Comparison of ENCODE assay signal across 1 cellular context in genomic region chr2:134917958-134918517, GRCh38.
TF ChIP-seq lines count a peak whose summit lies in the region.

No MANE protein-coding gene starts in this region.

TF ChIP-seq in K562, 482 proteins besides CTCF, POLR2A, EP300 and RAD21 (continued from another document and continues in another):
- no peak for TF ChIP-seq ZBTB5 (IDR thresholded peaks at IDR 0.05)
- TF ChIP-seq KLF16 (IDR thresholded peaks at IDR 0.05) = no peak
- peak; percentile 42 to 70; a peak in 2 of 4 replicates for TF ChIP-seq NONO (IDR thresholded peaks at IDR 0.05; ENCODE audit: low read depth in 2 of 2, low read length in 1 of 2)
- no peak for TF ChIP-seq NR0B1 (IDR thresholded peaks at IDR 0.05; ENCODE audit: partially characterized antibody)
- TF ChIP-seq POLR2AphosphoS5 (IDR thresholded peaks at IDR 0.05; ENCODE audit: control insufficient read depth, insufficient read depth, low read depth, low read length) = peak; percentile 77
- no peak for TF ChIP-seq ZSCAN29 (IDR thresholded peaks at IDR 0.05)
- no peak for TF ChIP-seq PTRF (tag; IDR thresholded peaks at IDR 0.05)
- TF ChIP-seq, protein P1, sequence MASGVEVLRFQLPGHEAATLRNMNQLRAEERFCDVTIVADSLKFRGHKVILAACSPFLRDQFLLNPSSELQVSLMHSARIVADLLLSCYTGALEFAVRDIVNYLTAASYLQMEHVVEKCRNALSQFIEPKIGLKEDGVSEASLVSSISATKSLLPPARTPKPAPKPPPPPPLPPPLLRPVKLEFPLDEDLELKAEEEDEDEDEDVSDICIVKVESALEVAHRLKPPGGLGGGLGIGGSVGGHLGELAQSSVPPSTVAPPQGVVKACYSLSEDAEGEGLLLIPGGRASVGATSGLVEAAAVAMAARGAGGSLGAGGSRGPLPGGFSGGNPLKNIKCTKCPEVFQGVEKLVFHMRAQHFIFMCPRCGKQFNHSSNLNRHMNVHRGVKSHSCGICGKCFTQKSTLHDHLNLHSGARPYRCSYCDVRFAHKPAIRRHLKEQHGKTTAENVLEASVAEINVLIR (CRISPR knock-in tag; IDR thresholded peaks at IDR 0.05) = no peak
- TF ChIP-seq ZNF239 (CRISPR knock-in tag; IDR thresholded peaks at IDR 0.05) = no peak
- no peak for TF ChIP-seq ZNF23 (CRISPR knock-in tag; IDR thresholded peaks at IDR 0.05)
- TF ChIP-seq, protein P2, sequence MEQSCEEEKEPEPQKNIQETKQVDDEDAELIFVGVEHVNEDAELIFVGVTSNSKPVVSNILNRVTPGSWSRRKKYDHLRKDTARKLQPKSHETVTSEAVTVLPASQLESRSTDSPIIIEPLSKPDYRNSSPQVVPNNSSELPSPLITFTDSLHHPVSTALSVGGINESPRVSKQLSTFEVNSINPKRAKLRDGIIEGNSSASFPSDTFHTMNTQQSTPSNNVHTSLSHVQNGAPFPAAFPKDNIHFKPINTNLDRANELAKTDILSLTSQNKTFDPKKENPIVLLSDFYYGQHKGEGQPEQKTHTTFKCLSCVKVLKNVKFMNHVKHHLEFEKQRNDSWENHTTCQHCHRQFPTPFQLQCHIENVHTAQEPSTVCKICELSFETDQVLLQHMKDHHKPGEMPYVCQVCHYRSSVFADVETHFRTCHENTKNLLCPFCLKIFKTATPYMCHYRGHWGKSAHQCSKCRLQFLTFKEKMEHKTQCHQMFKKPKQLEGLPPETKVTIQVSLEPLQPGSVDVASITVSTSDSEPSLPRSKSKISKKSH (CRISPR knock-in tag; IDR thresholded peaks at IDR 0.05) = no peak
- no peak for TF ChIP-seq DACH1 (IDR thresholded peaks at IDR 0.05; ENCODE audit: partially characterized antibody)
- TF ChIP-seq, protein P3, sequence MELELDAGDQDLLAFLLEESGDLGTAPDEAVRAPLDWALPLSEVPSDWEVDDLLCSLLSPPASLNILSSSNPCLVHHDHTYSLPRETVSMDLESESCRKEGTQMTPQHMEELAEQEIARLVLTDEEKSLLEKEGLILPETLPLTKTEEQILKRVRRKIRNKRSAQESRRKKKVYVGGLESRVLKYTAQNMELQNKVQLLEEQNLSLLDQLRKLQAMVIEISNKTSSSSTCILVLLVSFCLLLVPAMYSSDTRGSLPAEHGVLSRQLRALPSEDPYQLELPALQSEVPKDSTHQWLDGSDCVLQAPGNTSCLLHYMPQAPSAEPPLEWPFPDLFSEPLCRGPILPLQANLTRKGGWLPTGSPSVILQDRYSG (tag; conservative IDR thresholded peaks at IDR 0.05; ENCODE audit: low read depth) = no peak
- no peak for TF ChIP-seq CREBBP (IDR thresholded peaks at IDR 0.05; ENCODE audit: low read depth, low read length)
- TF ChIP-seq ZBTB17 (CRISPR knock-in tag; IDR thresholded peaks at IDR 0.05) = no peak
- TF ChIP-seq HEY1 (CRISPR knock-in tag; IDR thresholded peaks at IDR 0.05; ENCODE audit: borderline replicate concordance) = no peak
- TF ChIP-seq CCAR2 (IDR thresholded peaks at IDR 0.05; ENCODE audit: low read depth, low read length) = no peak
- TF ChIP-seq MTA2 (IDR thresholded peaks at IDR 0.05; ENCODE audit: low read depth) = no peak
- no peak for TF ChIP-seq ELF2 (CRISPR knock-in tag; IDR thresholded peaks at IDR 0.05)
- no peak for TF ChIP-seq RFX1 (IDR thresholded peaks at IDR 0.05)
- no peak for TF ChIP-seq ZNF668 (CRISPR knock-in tag; IDR thresholded peaks at IDR 0.05)
- TF ChIP-seq ZNF12 (CRISPR knock-in tag; IDR thresholded peaks at IDR 0.05) = no peak
- no peak for TF ChIP-seq SLC30A9 (CRISPR knock-in tag; IDR thresholded peaks at IDR 0.05)
- no peak for TF ChIP-seq BRF1 (IDR thresholded peaks at IDR 0.05; ENCODE audit: borderline replicate concordance, extremely low read depth, insufficient read length)
- TF ChIP-seq ZC3H4 (CRISPR knock-in tag; IDR thresholded peaks at IDR 0.05; ENCODE audit: borderline replicate concordance) = no peak
- peak; percentile 76 for TF ChIP-seq TBP (optimal IDR thresholded peaks at IDR 0.05; ENCODE audit: low read depth, low read length)
- TF ChIP-seq, protein P4, sequence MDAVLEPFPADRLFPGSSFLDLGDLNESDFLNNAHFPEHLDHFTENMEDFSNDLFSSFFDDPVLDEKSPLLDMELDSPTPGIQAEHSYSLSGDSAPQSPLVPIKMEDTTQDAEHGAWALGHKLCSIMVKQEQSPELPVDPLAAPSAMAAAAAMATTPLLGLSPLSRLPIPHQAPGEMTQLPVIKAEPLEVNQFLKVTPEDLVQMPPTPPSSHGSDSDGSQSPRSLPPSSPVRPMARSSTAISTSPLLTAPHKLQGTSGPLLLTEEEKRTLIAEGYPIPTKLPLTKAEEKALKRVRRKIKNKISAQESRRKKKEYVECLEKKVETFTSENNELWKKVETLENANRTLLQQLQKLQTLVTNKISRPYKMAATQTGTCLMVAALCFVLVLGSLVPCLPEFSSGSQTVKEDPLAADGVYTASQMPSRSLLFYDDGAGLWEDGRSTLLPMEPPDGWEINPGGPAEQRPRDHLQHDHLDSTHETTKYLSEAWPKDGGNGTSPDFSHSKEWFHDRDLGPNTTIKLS (IDR thresholded peaks at IDR 0.05; ENCODE audit: borderline replicate concordance, low read depth) = peak; percentile 75
- TF ChIP-seq ZNF830 (CRISPR knock-in tag; IDR thresholded peaks at IDR 0.05) = no peak
- TF ChIP-seq, protein P5, sequence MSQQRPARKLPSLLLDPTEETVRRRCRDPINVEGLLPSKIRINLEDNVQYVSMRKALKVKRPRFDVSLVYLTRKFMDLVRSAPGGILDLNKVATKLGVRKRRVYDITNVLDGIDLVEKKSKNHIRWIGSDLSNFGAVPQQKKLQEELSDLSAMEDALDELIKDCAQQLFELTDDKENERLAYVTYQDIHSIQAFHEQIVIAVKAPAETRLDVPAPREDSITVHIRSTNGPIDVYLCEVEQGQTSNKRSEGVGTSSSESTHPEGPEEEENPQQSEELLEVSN (IDR thresholded peaks at IDR 0.05; ENCODE audit: borderline replicate concordance in 1 of 2, extremely low read depth in 1 of 2, insufficient read depth in 1 of 2, insufficient read length in 1 of 2, low read depth in 1 of 2, low read length in 1 of 2, poor library complexity in 1 of 2, severe bottlenecking in 1 of 2) = peak in 1 of 2 experiments; percentile 82
- TF ChIP-seq TRIM28 (IDR thresholded peaks at IDR 0.05) = no peak; the same call in 1 of the 2 replicates
- TF ChIP-seq SP1 (CRISPR knock-in tag; IDR thresholded peaks at IDR 0.05) = no peak
- no peak for TF ChIP-seq ZNF121 (CRISPR knock-in tag; conservative IDR thresholded peaks at IDR 0.05)
- TF ChIP-seq, protein P6, sequence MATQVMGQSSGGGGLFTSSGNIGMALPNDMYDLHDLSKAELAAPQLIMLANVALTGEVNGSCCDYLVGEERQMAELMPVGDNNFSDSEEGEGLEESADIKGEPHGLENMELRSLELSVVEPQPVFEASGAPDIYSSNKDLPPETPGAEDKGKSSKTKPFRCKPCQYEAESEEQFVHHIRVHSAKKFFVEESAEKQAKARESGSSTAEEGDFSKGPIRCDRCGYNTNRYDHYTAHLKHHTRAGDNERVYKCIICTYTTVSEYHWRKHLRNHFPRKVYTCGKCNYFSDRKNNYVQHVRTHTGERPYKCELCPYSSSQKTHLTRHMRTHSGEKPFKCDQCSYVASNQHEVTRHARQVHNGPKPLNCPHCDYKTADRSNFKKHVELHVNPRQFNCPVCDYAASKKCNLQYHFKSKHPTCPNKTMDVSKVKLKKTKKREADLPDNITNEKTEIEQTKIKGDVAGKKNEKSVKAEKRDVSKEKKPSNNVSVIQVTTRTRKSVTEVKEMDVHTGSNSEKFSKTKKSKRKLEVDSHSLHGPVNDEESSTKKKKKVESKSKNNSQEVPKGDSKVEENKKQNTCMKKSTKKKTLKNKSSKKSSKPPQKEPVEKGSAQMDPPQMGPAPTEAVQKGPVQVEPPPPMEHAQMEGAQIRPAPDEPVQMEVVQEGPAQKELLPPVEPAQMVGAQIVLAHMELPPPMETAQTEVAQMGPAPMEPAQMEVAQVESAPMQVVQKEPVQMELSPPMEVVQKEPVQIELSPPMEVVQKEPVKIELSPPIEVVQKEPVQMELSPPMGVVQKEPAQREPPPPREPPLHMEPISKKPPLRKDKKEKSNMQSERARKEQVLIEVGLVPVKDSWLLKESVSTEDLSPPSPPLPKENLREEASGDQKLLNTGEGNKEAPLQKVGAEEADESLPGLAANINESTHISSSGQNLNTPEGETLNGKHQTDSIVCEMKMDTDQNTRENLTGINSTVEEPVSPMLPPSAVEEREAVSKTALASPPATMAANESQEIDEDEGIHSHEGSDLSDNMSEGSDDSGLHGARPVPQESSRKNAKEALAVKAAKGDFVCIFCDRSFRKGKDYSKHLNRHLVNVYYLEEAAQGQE (CRISPR knock-in tag; IDR thresholded peaks at IDR 0.05; ENCODE audit: low read depth) = no peak
- TF ChIP-seq ZNF347 (CRISPR knock-in tag; IDR thresholded peaks at IDR 0.05; ENCODE audit: low read depth) = no peak
- TF ChIP-seq, protein P7, sequence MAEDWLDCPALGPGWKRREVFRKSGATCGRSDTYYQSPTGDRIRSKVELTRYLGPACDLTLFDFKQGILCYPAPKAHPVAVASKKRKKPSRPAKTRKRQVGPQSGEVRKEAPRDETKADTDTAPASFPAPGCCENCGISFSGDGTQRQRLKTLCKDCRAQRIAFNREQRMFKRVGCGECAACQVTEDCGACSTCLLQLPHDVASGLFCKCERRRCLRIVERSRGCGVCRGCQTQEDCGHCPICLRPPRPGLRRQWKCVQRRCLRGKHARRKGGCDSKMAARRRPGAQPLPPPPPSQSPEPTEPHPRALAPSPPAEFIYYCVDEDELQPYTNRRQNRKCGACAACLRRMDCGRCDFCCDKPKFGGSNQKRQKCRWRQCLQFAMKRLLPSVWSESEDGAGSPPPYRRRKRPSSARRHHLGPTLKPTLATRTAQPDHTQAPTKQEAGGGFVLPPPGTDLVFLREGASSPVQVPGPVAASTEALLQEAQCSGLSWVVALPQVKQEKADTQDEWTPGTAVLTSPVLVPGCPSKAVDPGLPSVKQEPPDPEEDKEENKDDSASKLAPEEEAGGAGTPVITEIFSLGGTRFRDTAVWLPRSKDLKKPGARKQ (CRISPR knock-in tag; IDR thresholded peaks at IDR 0.05) = no peak
- no peak for TF ChIP-seq ZBTB33 (CRISPR knock-in tag; IDR thresholded peaks at IDR 0.05)
- TF ChIP-seq, protein P8, sequence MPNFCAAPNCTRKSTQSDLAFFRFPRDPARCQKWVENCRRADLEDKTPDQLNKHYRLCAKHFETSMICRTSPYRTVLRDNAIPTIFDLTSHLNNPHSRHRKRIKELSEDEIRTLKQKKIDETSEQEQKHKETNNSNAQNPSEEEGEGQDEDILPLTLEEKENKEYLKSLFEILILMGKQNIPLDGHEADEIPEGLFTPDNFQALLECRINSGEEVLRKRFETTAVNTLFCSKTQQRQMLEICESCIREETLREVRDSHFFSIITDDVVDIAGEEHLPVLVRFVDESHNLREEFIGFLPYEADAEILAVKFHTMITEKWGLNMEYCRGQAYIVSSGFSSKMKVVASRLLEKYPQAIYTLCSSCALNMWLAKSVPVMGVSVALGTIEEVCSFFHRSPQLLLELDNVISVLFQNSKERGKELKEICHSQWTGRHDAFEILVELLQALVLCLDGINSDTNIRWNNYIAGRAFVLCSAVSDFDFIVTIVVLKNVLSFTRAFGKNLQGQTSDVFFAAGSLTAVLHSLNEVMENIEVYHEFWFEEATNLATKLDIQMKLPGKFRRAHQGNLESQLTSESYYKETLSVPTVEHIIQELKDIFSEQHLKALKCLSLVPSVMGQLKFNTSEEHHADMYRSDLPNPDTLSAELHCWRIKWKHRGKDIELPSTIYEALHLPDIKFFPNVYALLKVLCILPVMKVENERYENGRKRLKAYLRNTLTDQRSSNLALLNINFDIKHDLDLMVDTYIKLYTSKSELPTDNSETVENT (CRISPR knock-in tag; IDR thresholded peaks at IDR 0.05) = peak; percentile 60; the same call in 1 of the 2 replicates
- TF ChIP-seq CBX5 (IDR thresholded peaks at IDR 0.05; ENCODE audit: borderline replicate concordance, low read depth) = no peak
- TF ChIP-seq POLR2AphosphoS2 (IDR thresholded peaks at IDR 0.05; ENCODE audit: low read length) = no peak
- no peak for TF ChIP-seq STAT5B (CRISPR knock-in tag; IDR thresholded peaks at IDR 0.05)
